Comparison of ENCODE assay signal across 11 cellular contexts in the genomic region with DNA sequence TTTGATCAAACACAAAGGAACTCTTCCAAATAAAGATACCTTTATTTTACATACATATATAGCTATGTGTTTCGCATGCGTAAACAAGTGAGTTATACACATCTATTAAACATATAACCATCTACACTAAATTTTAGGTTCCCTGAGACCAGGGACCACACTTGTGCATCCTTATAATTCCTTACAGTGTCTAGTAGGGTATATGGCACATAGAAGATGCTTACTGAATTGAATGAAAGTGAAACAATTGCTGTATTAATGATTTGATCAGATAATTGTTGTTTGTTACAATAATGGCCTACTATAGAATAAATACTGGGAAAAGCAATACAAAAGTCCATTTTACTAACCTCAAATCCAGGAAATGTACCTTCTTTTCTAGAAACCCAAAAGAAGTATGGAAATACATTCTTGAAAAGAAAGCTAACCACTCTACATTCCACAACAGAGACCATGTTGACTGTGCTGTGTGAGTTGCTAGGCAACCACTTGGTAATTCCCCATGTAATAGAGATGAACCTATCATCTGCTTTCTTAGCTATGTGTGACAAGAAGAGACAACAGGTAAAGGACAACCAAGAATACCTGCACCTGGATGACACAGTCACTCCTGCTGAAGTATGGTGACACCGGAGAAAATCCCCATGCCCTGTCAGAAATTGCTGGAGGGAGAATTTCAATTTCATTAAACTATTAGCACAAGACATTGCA. TPM values are rescaled to one million over a fixed set of nuclear protein-coding genes. Genes with fewer than 3 reads are reported as not detected.
A peak's percentile ranks its signal among the peaks of the same experiment; 100 is the strongest.
DNase-seq lines count a peak whose midpoint lies in the region; ATAC-seq and TF ChIP-seq lines count a peak whose summit lies in the region.
"Had no signal": no experiment of that assay in that cellular context is flagged by ENCODE, and none has a peak within 500 bp of the region (broad histone marks: within the 10 kb centered on the region; RNA-seq: fewer than 3 reads in every experiment).

No MANE protein-coding gene starts in this region.

- peaks cover 3% of the 10 kb centered on the region for H3K9me3 ChIP-seq in CD4-positive, alpha-beta T cell (ENCODE audit: control insufficient read depth, low read length)

- H3K27me3 Mint-ChIP-seq in CD4-positive, alpha-beta T cell: no peaks in the 10 kb centered on the region
- peaks cover 10% of the 10 kb centered on the region for H3K27me3 Mint-ChIP-seq in T-helper 2 cell treated with Interferon-gamma antibody and Interleukin-4, amounts not matched to agents 5 μg/mL and 100 μg/mL, for 36 hours (ENCODE audit: low read depth)
- H3K27me3 Mint-ChIP-seq: activated naive CD8-positive, alpha-beta T cell had no signal

- no peaks in the 10 kb centered on the region for H3K36me3 Mint-ChIP-seq in CD4-positive, alpha-beta T cell (ENCODE audit: low read depth)
- H3K36me3 Mint-ChIP-seq in T-helper 2 cell treated with Interferon-gamma antibody and Interleukin-4, amounts not matched to agents 5 μg/mL and 100 μg/mL, for 36 hours (ENCODE audit: low read depth): no peaks in the 10 kb centered on the region
- H3K36me3 Mint-ChIP-seq: activated naive CD8-positive, alpha-beta T cell had no signal

- CTCF ChIA-PET in CD4-positive, alpha-beta T cell (lab: Charles Lee): interaction anchor here (0.6 to 1.9 kb wide), 6 partner anchors 16 to 1186 kb away, joined by 3 to 7 read pairs (median 4); no protein-coding TSS in a partner anchor

- H3K9me3 Mint-ChIP-seq in CD4-positive, alpha-beta T cell: no peaks in the 10 kb centered on the region
- H3K9me3 Mint-ChIP-seq in T-helper 2 cell treated with Interferon-gamma antibody and Interleukin-4, amounts not matched to agents 5 μg/mL and 100 μg/mL, for 36 hours: peaks cover 7% of the 10 kb centered on the region

- H3K27ac ChIP-seq in CD4-positive, alpha-beta T cell (ENCODE audit: low read depth, low read length): no peak overlapping the region

- ATAC-seq in CD4-positive, alpha-beta T cell (ENCODE audit: poor library complexity): peak; percentile 88
- ATAC-seq in GM18907 (IDR thresholded peaks at IDR 0.05; ENCODE audit: unreplicated experiment) (peak; percentile 56), omental fat pad (ENCODE audit: low FRiP score) (no peak)

- H3K4me1 Mint-ChIP-seq in CD4-positive, alpha-beta T cell (ENCODE audit: low read depth): peaks cover 19% of the 10 kb centered on the region
- peaks cover 8% of the 10 kb centered on the region for H3K4me1 Mint-ChIP-seq in T-helper 2 cell treated with Interferon-gamma antibody and Interleukin-4, amounts not matched to agents 5 μg/mL and 100 μg/mL, for 36 hours (ENCODE audit: low read depth)

- peak overlapping the region; percentile 46 for H3K27ac Mint-ChIP-seq in CD4-positive, alpha-beta T cell
- no peak overlapping the region for H3K27ac Mint-ChIP-seq in T-helper 2 cell treated with Interferon-gamma antibody and Interleukin-4, amounts not matched to agents 5 μg/mL and 100 μg/mL, for 36 hours
- H3K27ac Mint-ChIP-seq: activated naive CD8-positive, alpha-beta T cell had no signal

- TF ChIP-seq CTCF in CD4-positive, alpha-beta T cell (IDR thresholded peaks at IDR 0.05): no peak
- no peak for TF ChIP-seq CTCF in omental fat pad (IDR thresholded peaks at IDR 0.05)

- intact Hi-C loops in CD4-positive, alpha-beta T cell (cut with DNase I, micrococcal nuclease): no loop called here

- DNase-seq in CD4-positive, alpha-beta T cell: peak in 1 of 10 experiments; percentile 27
- peak; percentile 33 for DNase-seq in NAMALWA (ENCODE audit: low spot score)
- peak; percentile 59 for DNase-seq in glomerular visceral epithelial cell (ENCODE audit: extremely low spot score)
- DNase-seq in occipital lobe (lab: John Stamatoyannopoulos, UW): no peak
- DNase-seq in omental fat pad (ENCODE audit: low spot score): no peak
- DNase-seq in T-helper 2 cell treated with Interferon-gamma antibody and Interleukin-4, amounts not matched to agents 5 μg/mL and 100 μg/mL, for 36 hours (ENCODE audit: low spot score): no peak
- no peak for DNase-seq in activated CD4-positive, alpha-beta T cell treated with anti-CD3 and anti-CD28 coated beads for 48 hours
- DNase-seq: NCI-H187 treated with DMSO at 0.1 percent for 48 hours had no signal

- no peak overlapping the region for H3K4me3 Mint-ChIP-seq in CD4-positive, alpha-beta T cell
- no peak overlapping the region for H3K4me3 Mint-ChIP-seq in T-helper 2 cell treated with Interferon-gamma antibody and Interleukin-4, amounts not matched to agents 5 μg/mL and 100 μg/mL, for 36 hours
- H3K4me3 Mint-ChIP-seq: activated naive CD8-positive, alpha-beta T cell had no signal

- POLR2A ChIA-PET in CD4-positive, alpha-beta T cell (lab: Charles Lee): interaction anchor here (0.6 kb wide), 1 partner anchor 156 kb away, joined by 4 read pairs; no protein-coding TSS in a partner anchor

- H3K27me3 ChIP-seq in CD4-positive, alpha-beta T cell (ENCODE audit: control insufficient read depth, insufficient read depth, low read length): no peaks in the 10 kb centered on the region

RNA-seq across cellular contexts. Expression of gene CIPC, which starts 11.9 kb away (rescaled TPM):
- total RNA-seq in CD4-positive, alpha-beta T cell: 10 to 100 TPM in 1 of 2 experiments, 1 to 10 TPM in 1; 8.2 to 10.7 TPM
- total RNA-seq in occipital lobe (44.5 TPM), omental fat pad (10 to 100 TPM; 34.2 to 47.3 (median 40.3) TPM)

RNA-seq across cellular contexts. Expression of gene ZDHHC22, which starts 55.4 kb away (rescaled TPM):
- not detected for total RNA-seq in CD4-positive, alpha-beta T cell
- total RNA-seq in occipital lobe: 12.0 TPM
- not detected for total RNA-seq in omental fat pad
- total RNA-seq: subcutaneous adipose tissue had no signal

RNA-seq across cellular contexts. Expression of gene IRF2BPL, which starts 57.7 kb away (rescaled TPM):
- 10 to 100 TPM; 70.9 to 71.8 TPM for total RNA-seq in CD4-positive, alpha-beta T cell
- total RNA-seq in occipital lobe (72.7 TPM), omental fat pad (10 to 100 TPM; 31.1 to 70.0 (median 34.4) TPM)

Comparison
In these comparisons a context has a peak if more than half of its experiments do, and no peak if none do; other contexts are left out.
1. DNase-seq: peak in NAMALWA (single experiment) and glomerular visceral epithelial cell (single experiment); none in occipital lobe (single experiment), omental fat pad (single experiment), T-helper 2 cell treated with Interferon-gamma antibody and Interleukin-4, amounts not matched to agents 5 μg/mL and 100 μg/mL, for 36 hours (single experiment) and activated CD4-positive, alpha-beta T cell treated with anti-CD3 and anti-CD28 coated beads for 48 hours (single experiment).
2. RNA of gene ZDHHC22, which starts 55.4 kb away (total RNA-seq): 12.0 TPM in occipital lobe (single experiment); not detected in CD4-positive, alpha-beta T cell and not detected in omental fat pad; every median in the first group is over 10 times any median in the second.